Comparison of ENCODE assay signal across 13 cellular contexts in genomic region chr9:3980771-3981170, GRCh38.
DNase-seq lines count a peak whose midpoint lies in the region; ATAC-seq and TF ChIP-seq lines count a peak whose summit lies in the region.
"Had no signal": no experiment of that assay in that cellular context is flagged by ENCODE, and none has a peak within 500 bp of the region (broad histone marks: within the 10 kb centered on the region; RNA-seq: fewer than 3 reads in every experiment).

No MANE protein-coding gene starts in this region.

- no peaks in the 10 kb centered on the region for H3K36me3 ChIP-seq in brain microvascular endothelial cell (replicated peaks)
- no peaks in the 10 kb centered on the region for H3K36me3 ChIP-seq in left lung
- H3K36me3 ChIP-seq in testis (ENCODE audit: low read depth, missing control alignments) = no peaks in the 10 kb centered on the region
- H3K36me3 ChIP-seq in MG63 = no peaks in the 10 kb centered on the region
- H3K36me3 ChIP-seq: lower lobe of right lung had no signal

- TF ChIP-seq CTCF in brain microvascular endothelial cell (IDR thresholded peaks at IDR 0.05; ENCODE audit: low read depth, low read length, missing control alignments) (no peak), left lung (IDR thresholded peaks at IDR 0.05) (no peak), testis (IDR thresholded peaks at IDR 0.05) (no peak)

- H3K27ac ChIP-seq in brain microvascular endothelial cell = no peak overlapping the region
- H3K27ac ChIP-seq in left lung = no peak overlapping the region
- no peak overlapping the region for H3K27ac ChIP-seq in testis
- H3K27ac ChIP-seq: lower lobe of right lung had no signal

- H3K4me3 ChIP-seq in brain microvascular endothelial cell (ENCODE audit: low read depth, low read length) (no peak overlapping the region), left lung (no peak overlapping the region), testis (no peak overlapping the region), MG63 (no peak overlapping the region)
- H3K4me3 ChIP-seq: lower lobe of right lung had no signal

- intact Hi-C loops in left lung (cut with DNase I) = no loop called here
- intact Hi-C loops in testis (cut with DNase I; ENCODE audit: low total_unique reads) = no loop called here

- H3K9me3 ChIP-seq in left lung (peaks cover 0 to 10% of the 10 kb centered on the region in 2 donors), testis (no peaks in the 10 kb centered on the region), MG63 (no peaks in the 10 kb centered on the region)
- H3K9me3 ChIP-seq: lower lobe of right lung had no signal

- no peak for TF ChIP-seq POLR2A in testis (IDR thresholded peaks at IDR 0.05)

- peaks cover 8 to 10% of the 10 kb centered on the region in 2 donors for H3K36me3 Mint-ChIP-seq in activated naive CD4-positive, alpha-beta T cell treated with anti-CD3 and anti-CD28 coated beads, Interleukin-2, amount 50 U/mL, for 72 hours

- WGBS in testis, 2 donors = 27 to 41% methylated on average over 9 of the region's 9 CpGs

- H3K27me3 ChIP-seq in brain microvascular endothelial cell (replicated peaks) (no peaks in the 10 kb centered on the region), left lung (no peaks in the 10 kb centered on the region), testis (no peaks in the 10 kb centered on the region), MG63 (no peaks in the 10 kb centered on the region)

- peak; percentile 65 for ATAC-seq in left lung
- ATAC-seq in activated naive CD4-positive, alpha-beta T cell treated with anti-CD3 and anti-CD28 coated beads, Interleukin-2, amount 50 U/mL, for 72 hours = no peak
- ATAC-seq: activated CD4-positive, CD25-positive, alpha-beta regulatory T cell treated with anti-CD3 and anti-CD28 coated beads, Interleukin-2, amount 50 U/mL, for 24 hours had no signal

- in situ Hi-C loops in brain microvascular endothelial cell (cut with HindIII; ENCODE audit: low pct_ligation_motif_present, low sequenced_read_pairs) = no loop called here

- DNase-seq in NCI-H748 (lab: John Stamatoyannopoulos, UW; ENCODE audit: unreplicated experiment) (peak; percentile 14), NCI-H748 treated with DMSO at 0.1 percent for 48 hours (lab: John Stamatoyannopoulos, UW) (no peak), brain microvascular endothelial cell (peak; percentile 16), left lung (no peak), testis (peak; percentile 60), MG63 (no peak)
- DNase-seq in activated naive CD4-positive, alpha-beta T cell treated with anti-CD3 and anti-CD28 coated beads, Interleukin-2, amount 50 U/mL, for 72 hours (ENCODE audit: low spot score in 2 of 2) = no peak
- no peak for DNase-seq in activated T-cell treated with anti-CD3 and anti-CD28 coated beads, Interleukin-2, amount 50 U/mL, for 48 hours
- DNase-seq: central memory CD4-positive, alpha-beta T cell; lower lobe of right lung; trophoblast cell had no signal

- H3K4me1 ChIP-seq in left lung (no peaks in the 10 kb centered on the region), testis (no peaks in the 10 kb centered on the region)

- no peak overlapping the region for H3K27ac Mint-ChIP-seq in activated naive CD4-positive, alpha-beta T cell treated with anti-CD3 and anti-CD28 coated beads, Interleukin-2, amount 50 U/mL, for 72 hours
- H3K27ac Mint-ChIP-seq: activated T-helper 1 cell treated with anti-CD3 and anti-CD28 coated beads, Interleukin-12 subunit alpha, Interleukin-12 subunit beta, Interleukin-2, Interleukin-4 antibody, amounts not matched to agents 30 ng/mL and 10 ng/mL and 1 ng/mL, durations not matched to agents 14 hours and 24 hours and 36 hours had no signal

- H3K9me3 Mint-ChIP-seq in activated naive CD4-positive, alpha-beta T cell treated with anti-CD3 and anti-CD28 coated beads, Interleukin-2, amount 50 U/mL, for 72 hours = peaks cover 7 to 10% of the 10 kb centered on the region in 2 donors

Comparison
In these comparisons a context has a peak if more than half of its experiments do, and no peak if none do; other contexts are left out.
1. DNase-seq: peak in NCI-H748 (single experiment), brain microvascular endothelial cell (single experiment) and testis (single experiment); none in NCI-H748 treated with DMSO at 0.1 percent for 48 hours (single experiment), left lung (0 of 2), MG63 (single experiment), activated naive CD4-positive, alpha-beta T cell treated with anti-CD3 and anti-CD28 coated beads, Interleukin-2, amount 50 U/mL, for 72 hours (0 of 2) and activated T-cell treated with anti-CD3 and anti-CD28 coated beads, Interleukin-2, amount 50 U/mL, for 48 hours (0 of 2).